7 cellular contexts compared by ENCODE assay signal in genomic region chr19:3671680-3672574, GRCh38. TPM values are rescaled to one million over a fixed set of nuclear protein-coding genes. Genes with fewer than 3 reads are reported as not detected.
DNase-seq lines count a peak whose midpoint lies in the region; ATAC-seq and TF ChIP-seq lines count a peak whose summit lies in the region.

No MANE protein-coding gene starts in this region.

- no peak for TF ChIP-seq POLR2A in suprapubic skin (IDR thresholded peaks at IDR 0.05)

- H4K20me1 ChIP-seq in Karpas-422 (ENCODE audit: insufficient read depth, low read depth, low read length) = peaks cover 47% of the 10 kb centered on the region; the same call in 1 of the 2 replicates

- WGBS in adipose tissue, 3 donors = 28 to 64% (median 30%) methylated on average over 35 to 40 of the region's 40 CpGs
- 65% methylated on average over 39 of the region's 40 CpGs for WGBS in suprapubic skin

- ATAC-seq in memory B cell (ENCODE audit: low read depth) = peak; percentile 35
- ATAC-seq in HG03175 (IDR thresholded peaks at IDR 0.05; ENCODE audit: unreplicated experiment) = no peak

- no peak overlapping the region for H3K9ac ChIP-seq in Karpas-422 (ENCODE audit: low read length)

- H3K9me2 ChIP-seq in Karpas-422 (replicated peaks; ENCODE audit: insufficient read depth, low read length) = no peaks in the 10 kb centered on the region

- H3K27me3 Mint-ChIP-seq in memory B cell = peaks cover 2% of the 10 kb centered on the region

- H3K4me2 ChIP-seq in Karpas-422 (ENCODE audit: low read depth, low read length, poor library complexity, severe bottlenecking) = peak overlapping the region; percentile 11

- H3K4me3 ChIP-seq in Karpas-422 (ENCODE audit: low read length) = no peak overlapping the region
- H3K4me3 ChIP-seq in suprapubic skin = peak overlapping the region; percentile 32

- no peak for TF ChIP-seq CTCF in suprapubic skin (IDR thresholded peaks at IDR 0.05)

- peaks cover 11% of the 10 kb centered on the region for H3K36me3 Mint-ChIP-seq in memory B cell

- no peak overlapping the region for H2AFZ ChIP-seq in Karpas-422 (ENCODE audit: low read length)

- peak overlapping the region; percentile 18 for H3K4me3 Mint-ChIP-seq in memory B cell

- no peaks in the 10 kb centered on the region for H3K9me3 Mint-ChIP-seq in memory B cell

- no peak overlapping the region for H3K27ac Mint-ChIP-seq in memory B cell

- peaks cover 18% of the 10 kb centered on the region for H3K4me1 ChIP-seq in Karpas-422 (ENCODE audit: low read length)
- peaks cover 46% of the 10 kb centered on the region for H3K4me1 ChIP-seq in suprapubic skin

- TF ChIP-seq EP300 in suprapubic skin (IDR thresholded peaks at IDR 0.05) = no peak

- H3K27me3 ChIP-seq in Karpas-422 (ENCODE audit: low read length) (no peaks in the 10 kb centered on the region), suprapubic skin (no peaks in the 10 kb centered on the region)

- H3K36me3 ChIP-seq in Karpas-422 (ENCODE audit: insufficient read depth, low read length) (no peaks in the 10 kb centered on the region), suprapubic skin (no peaks in the 10 kb centered on the region)

- H3K4me1 Mint-ChIP-seq in memory B cell = peaks cover 14% of the 10 kb centered on the region

- H3K27ac ChIP-seq in Karpas-422 (ENCODE audit: low read length) (no peak overlapping the region), adipose tissue (ENCODE audit: low read depth, low read length) (peak overlapping the region; percentile 98), suprapubic skin (peak overlapping the region; percentile 89)

- H3K79me2 ChIP-seq in Karpas-422 (ENCODE audit: low read length) = no peaks in the 10 kb centered on the region

- peak; percentile 71 for DNase-seq in Karpas-422
- no peak for DNase-seq in memory B cell (ENCODE audit: low spot score in 2 of 2)
- DNase-seq in suprapubic skin (ENCODE audit: low spot score in 2 of 2) = no peak
- DNase-seq in islet precursor cell = no peak
- DNase-seq in LoVo (ENCODE audit: low spot score) = no peak

- H3K9me3 ChIP-seq in Karpas-422 (ENCODE audit: low read length) (no peaks in the 10 kb centered on the region; the same call in 1 of the 2 replicates), suprapubic skin (no peaks in the 10 kb centered on the region)

RNA-seq across cellular contexts. Expression of gene PIP5K1C, which starts 28.3 kb away (rescaled TPM):
- 4.2 and 4.4 TPM in 2 replicates for total RNA-seq in Karpas-422 (2014; rRNA removed; shearing (Covaris generic); ENCODE audit: low replicate concordance)
- 10 to 100 TPM in 2 of 3 donors, 1 to 10 TPM in 1; 8.7 to 18.7 (median 18.0) TPM for polyA plus RNA-seq in adipose tissue
- total RNA-seq in suprapubic skin = 10 to 100 TPM; 16.5 to 25.7 (median 20.8) TPM

RNA-seq across cellular contexts. Expression of gene TJP3, which starts 36.3 kb away (rescaled TPM):
- total RNA-seq in Karpas-422 (2014; rRNA removed; shearing (Covaris generic); ENCODE audit: low replicate concordance) = not detected in 2 replicates
- polyA plus RNA-seq in adipose tissue = 1 to 10 TPM in 2 of 3 donors, under 1 TPM in 1; 0.45 to 7.4 (median 4.2) TPM
- total RNA-seq in suprapubic skin = 10 to 100 TPM; 11.4 to 28.1 (median 20.1) TPM

RNA-seq across cellular contexts. Expression of gene CACTIN, which starts 45.3 kb away (rescaled TPM):
- 9.5 and 24.8 TPM in 2 replicates for total RNA-seq in Karpas-422 (2014; rRNA removed; shearing (Covaris generic); ENCODE audit: low replicate concordance)
- 10 to 100 TPM; 11.6 to 16.5 (median 12.1) TPM for polyA plus RNA-seq in adipose tissue
- total RNA-seq in suprapubic skin = 10 to 100 TPM; 22.6 to 29.9 (median 27.9) TPM

Comparison
In these comparisons a context has a peak if more than half of its experiments do, and no peak if none do; other contexts are left out.
1. RNA of gene TJP3, which starts 36.3 kb away (total RNA-seq): 11.4 to 28.1 TPM in suprapubic skin; not detected in Karpas-422; every median in the first group is over 10 times any median in the second.